8 cellular contexts compared by ENCODE assay signal in the genomic region with DNA sequence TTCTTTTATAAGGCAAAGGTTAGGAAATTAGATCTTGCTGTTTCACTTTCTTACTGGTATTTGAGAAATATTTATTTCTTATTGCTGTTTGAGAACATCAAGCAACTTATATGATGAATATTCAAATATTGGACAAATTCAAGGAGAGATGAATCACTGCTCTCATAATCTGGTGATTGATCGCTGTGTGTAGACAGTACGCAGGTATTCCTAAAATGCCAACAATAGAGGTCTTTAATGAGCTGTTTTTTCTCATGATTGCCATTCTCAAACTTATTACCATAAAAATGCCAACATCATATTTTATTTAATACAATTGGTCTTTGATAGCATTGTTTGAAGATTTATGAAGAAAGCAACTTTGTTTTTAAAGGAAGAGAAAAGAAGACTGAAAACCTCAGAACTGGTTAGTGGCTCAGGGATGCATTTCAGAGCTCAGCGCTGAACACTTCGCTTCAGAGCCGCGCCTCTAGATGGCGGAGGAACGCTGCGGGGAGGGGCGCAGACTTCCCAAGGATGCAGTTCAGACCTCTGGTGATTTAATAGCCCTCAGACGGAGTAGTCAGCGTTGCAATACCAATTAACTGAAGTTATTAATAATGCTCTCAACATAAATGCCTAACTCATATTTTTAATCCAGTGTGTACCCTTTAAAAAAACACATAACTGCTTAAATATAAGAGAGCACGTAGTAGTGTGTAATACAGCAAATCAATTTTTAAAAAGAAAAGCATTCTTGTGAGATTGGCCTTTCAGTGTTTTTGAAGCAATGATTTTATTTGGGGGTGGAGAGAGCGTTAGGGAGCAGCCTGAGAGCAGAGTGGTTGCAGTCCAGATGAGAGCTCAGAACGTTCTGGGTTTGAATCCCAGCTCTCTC. TPM values are rescaled to one million over a fixed set of nuclear protein-coding genes. Genes with fewer than 3 reads are reported as not detected.
A peak's percentile ranks its signal among the peaks of the same experiment; 100 is the strongest.
DNase-seq lines count a peak whose midpoint lies in the region; ATAC-seq, FAIRE-seq and TF ChIP-seq lines count a peak whose summit lies in the region.

No MANE protein-coding gene starts in this region.

- H3K9ac ChIP-seq in astrocyte (ENCODE audit: low read length) (no peak overlapping the region), MM.1S (ENCODE audit: low read length) (no peak overlapping the region)

- H3F3A ChIP-seq in MM.1S (ENCODE audit: insufficient read depth, low read length) = no peaks in the 10 kb centered on the region

- H3K4me1 ChIP-seq in astrocyte (ENCODE audit: insufficient read depth, low read length) (no peaks in the 10 kb centered on the region), MM.1S (ENCODE audit: low read length) (no peaks in the 10 kb centered on the region)

- no peaks in the 10 kb centered on the region for H3K9me3 Mint-ChIP-seq in astrocyte (ENCODE audit: unreplicated experiment)
- H3K9me3 Mint-ChIP-seq in activated naive CD4-positive, alpha-beta T cell treated with anti-CD3 and anti-CD28 coated beads, Interleukin-2, amount 10 ng/mL, durations not matched to agents 7 days and 5 days = no peaks in the 10 kb centered on the region

- ATAC-seq in GM18873 (IDR thresholded peaks at IDR 0.05; ENCODE audit: low FRiP score, unreplicated experiment) = peak; percentile 41

- no peaks in the 10 kb centered on the region for H3K9me2 ChIP-seq in MM.1S (replicated peaks; ENCODE audit: insufficient read depth, low read length)

- no peaks in the 10 kb centered on the region for H3K36me3 Mint-ChIP-seq in astrocyte (ENCODE audit: low read depth, unreplicated experiment)
- H3K36me3 Mint-ChIP-seq in activated naive CD4-positive, alpha-beta T cell treated with anti-CD3 and anti-CD28 coated beads, Interleukin-2, amount 10 ng/mL, durations not matched to agents 7 days and 5 days = no peaks in the 10 kb centered on the region

- H3K36me3 ChIP-seq in astrocyte (ENCODE audit: insufficient read depth, low read length) (no peaks in the 10 kb centered on the region), MM.1S (replicated peaks; ENCODE audit: insufficient read depth, low read length) (no peaks in the 10 kb centered on the region)

- H3K79me2 ChIP-seq in astrocyte (ENCODE audit: insufficient read depth, low read length) = no peaks in the 10 kb centered on the region
- H3K79me2 ChIP-seq in MM.1S (ENCODE audit: low read length) = no peaks in the 10 kb centered on the region

- H3K9me3 ChIP-seq in astrocyte (ENCODE audit: insufficient read depth, low read depth, low read length) (no peaks in the 10 kb centered on the region), MM.1S (replicated peaks; ENCODE audit: insufficient read depth, low read length) (no peaks in the 10 kb centered on the region)

- H4K20me1 ChIP-seq in astrocyte (ENCODE audit: insufficient read depth, low read length) = no peaks in the 10 kb centered on the region
- no peaks in the 10 kb centered on the region for H4K20me1 ChIP-seq in MM.1S (ENCODE audit: insufficient read depth, low read length)

- no peak overlapping the region for H3K27ac Mint-ChIP-seq in astrocyte (ENCODE audit: unreplicated experiment)
- no peak overlapping the region for H3K27ac Mint-ChIP-seq in activated naive CD4-positive, alpha-beta T cell treated with anti-CD3 and anti-CD28 coated beads, Interleukin-2, amount 10 ng/mL, durations not matched to agents 7 days and 5 days

- no peak for FAIRE-seq in astrocyte (lab: Jason Lieb, UNC)

- H3K4me3 Mint-ChIP-seq in astrocyte (ENCODE audit: unreplicated experiment) = no peak overlapping the region
- H3K4me3 Mint-ChIP-seq in activated naive CD4-positive, alpha-beta T cell treated with anti-CD3 and anti-CD28 coated beads, Interleukin-2, amount 10 ng/mL, durations not matched to agents 7 days and 5 days = no peak overlapping the region

- H3K4me2 ChIP-seq in astrocyte (ENCODE audit: low read length) (no peak overlapping the region), MM.1S (ENCODE audit: low read depth, low read length) (no peak overlapping the region)

- H3K27me3 ChIP-seq in astrocyte (ENCODE audit: insufficient read depth, low read length) (no peaks in the 10 kb centered on the region), MM.1S (replicated peaks; ENCODE audit: insufficient read depth, low read length) (no peaks in the 10 kb centered on the region)

- H3K27ac ChIP-seq in astrocyte (ENCODE audit: low read depth, low read length) (no peak overlapping the region), MM.1S (ENCODE audit: low read length) (no peak overlapping the region)

- H3K27me3 Mint-ChIP-seq in astrocyte (ENCODE audit: low read depth, unreplicated experiment) = peaks cover 2% of the 10 kb centered on the region
- peaks cover 4% of the 10 kb centered on the region for H3K27me3 Mint-ChIP-seq in activated naive CD4-positive, alpha-beta T cell treated with anti-CD3 and anti-CD28 coated beads, Interleukin-2, amount 10 ng/mL, durations not matched to agents 7 days and 5 days

- H3K4me3 ChIP-seq in astrocyte (ENCODE audit: insufficient read depth, low read depth, low read length) (no peak overlapping the region), MM.1S (ENCODE audit: low read length) (no peak overlapping the region)

- H2AFZ ChIP-seq in astrocyte (ENCODE audit: low read depth, low read length) (no peak overlapping the region), MM.1S (ENCODE audit: low read length) (no peak overlapping the region)

- DNase-seq in AG08395 (ENCODE audit: low spot score) = peak; percentile 13
- peak; percentile 1 for DNase-seq in MV-4-11 (lab: John Stamatoyannopoulos, UW)
- no peak for DNase-seq in astrocyte (ENCODE audit: low read depth)
- DNase-seq in islet precursor cell = peak; percentile 80
- DNase-seq in superior temporal gyrus (ENCODE audit: extremely low spot score) = peak; percentile 75
- DNase-seq in MM.1S = no peak
- DNase-seq in activated naive CD4-positive, alpha-beta T cell treated with anti-CD3 and anti-CD28 coated beads, Interleukin-2, amount 10 ng/mL, durations not matched to agents 7 days and 5 days = no peak

- TF ChIP-seq CTCF in astrocyte (IDR thresholded peaks at IDR 0.05; ENCODE audit: insufficient read depth, low read depth, low read length) (peak; percentile 37), MM.1S (IDR thresholded peaks at IDR 0.05; ENCODE audit: low read length) (no peak)

- H3K4me1 Mint-ChIP-seq in astrocyte (ENCODE audit: low read depth, unreplicated experiment) = no peaks in the 10 kb centered on the region
- H3K4me1 Mint-ChIP-seq in activated naive CD4-positive, alpha-beta T cell treated with anti-CD3 and anti-CD28 coated beads, Interleukin-2, amount 10 ng/mL, durations not matched to agents 7 days and 5 days = no peaks in the 10 kb centered on the region

- CTCF ChIA-PET in activated naive CD4-positive, alpha-beta T cell treated with anti-CD3 and anti-CD28 coated beads, Interleukin-2, amount 10 ng/mL, durations not matched to agents 7 days and 5 days (lab: Charles Lee) = interaction anchor here (0.9 to 1.7 kb wide), 3 partner anchors 49 to 490 kb away, joined by 3 to 9 read pairs (median 3); no protein-coding TSS in a partner anchor

RNA-seq across cellular contexts. Expression of a gene that starts 38.5 kb away (rescaled TPM):
- total RNA-seq in astrocyte = not detected in 2 replicates

Comparison
In these comparisons a context has a peak if more than half of its experiments do, and no peak if none do; other contexts are left out.
1. DNase-seq: peak in AG08395 (single experiment), MV-4-11 (single experiment), islet precursor cell (single experiment) and superior temporal gyrus (single experiment); none in astrocyte (single experiment), MM.1S (single experiment) and activated naive CD4-positive, alpha-beta T cell treated with anti-CD3 and anti-CD28 coated beads, Interleukin-2, amount 10 ng/mL, durations not matched to agents 7 days and 5 days (single experiment).